Comparison of ENCODE assay signal across 1 cellular context in the genomic region with DNA sequence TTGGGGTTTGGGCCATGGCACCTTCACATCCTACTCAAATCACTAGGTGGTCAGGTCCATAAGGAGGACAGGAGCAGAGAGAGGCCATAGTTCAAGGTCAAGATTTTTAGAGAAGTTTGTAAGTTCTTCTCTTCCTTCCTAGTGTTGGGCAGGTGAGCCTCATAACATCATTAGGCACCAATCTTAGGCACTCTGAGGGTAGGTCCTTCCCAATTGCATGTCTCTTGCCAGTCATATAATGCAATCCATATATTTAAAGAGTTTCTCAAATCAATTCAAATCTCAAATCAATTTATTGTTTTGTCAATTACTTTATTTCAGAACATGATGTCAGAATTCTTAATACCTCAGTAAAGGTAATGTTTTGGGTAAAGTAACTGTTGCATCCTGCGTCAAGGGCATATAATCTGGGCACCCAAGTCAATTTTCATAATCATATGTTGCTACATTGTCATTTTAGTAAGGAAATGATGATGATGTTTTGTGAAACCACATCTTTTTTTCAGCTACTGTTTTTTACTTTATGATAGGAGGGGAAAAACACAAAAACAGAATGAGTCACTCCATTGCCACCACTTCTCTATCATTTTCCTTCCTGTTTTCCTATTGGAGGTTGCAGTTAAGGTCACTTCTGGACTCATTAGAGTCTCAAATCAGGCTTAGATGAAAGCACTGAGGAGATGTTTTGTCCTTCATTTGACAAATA.
TF ChIP-seq lines count a peak whose summit lies in the region.

No MANE protein-coding gene starts in this region.

TF ChIP-seq in GM12878, 131 proteins besides CTCF, POLR2A, EP300 and RAD21 (continued from another document):
- TF ChIP-seq SRF (IDR thresholded peaks at IDR 0.05; ENCODE audit: low read depth in 2 of 2, low read length in 2 of 2): no peak
- no peak for TF ChIP-seq IKZF2 (IDR thresholded peaks at IDR 0.05)
- no peak for TF ChIP-seq FOS (IDR thresholded peaks at IDR 0.05; ENCODE audit: borderline replicate concordance, extremely low read depth, insufficient read length)
- no peak for TF ChIP-seq HCFC1 (IDR thresholded peaks at IDR 0.05; ENCODE audit: low read length)
- TF ChIP-seq POLR2AphosphoS2 (IDR thresholded peaks at IDR 0.05; ENCODE audit: low read depth, low read length): no peak
- peak; percentile 24; the same call in 1 of the 2 replicates for TF ChIP-seq CREM (IDR thresholded peaks at IDR 0.05; ENCODE audit: low read depth)
